In the genomic region with DNA sequence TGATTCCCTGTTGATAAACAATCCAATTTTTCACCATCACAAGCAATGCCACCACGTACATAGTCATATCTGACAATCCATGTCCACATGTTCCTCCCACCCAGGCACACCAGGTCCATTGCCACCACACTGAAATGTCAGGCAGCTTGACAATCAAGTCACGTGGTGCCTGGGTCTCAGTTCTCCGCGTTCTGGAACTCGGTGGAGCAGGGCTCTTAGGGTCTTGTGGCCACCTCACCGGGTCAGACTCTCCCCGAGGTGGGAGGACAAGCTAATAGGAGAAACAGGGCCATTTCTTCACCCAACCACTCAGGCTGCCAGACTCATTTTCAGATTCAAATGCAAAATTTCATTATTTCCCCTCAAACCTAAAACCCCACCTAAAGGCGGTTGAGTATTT, we compare ENCODE assay signal across 10 cellular contexts.
DNase-seq lines count a peak whose midpoint lies in the region; ATAC-seq, FAIRE-seq and TF ChIP-seq lines count a peak whose summit lies in the region.
"Had no signal": no experiment of that assay in that cellular context is flagged by ENCODE, and none has a peak within 500 bp of the region (broad histone marks: within the 10 kb centered on the region; RNA-seq: fewer than 3 reads in every experiment).

No MANE protein-coding gene starts in this region.

- no peak for TF ChIP-seq POLR2A in K562 (conservative IDR thresholded peaks at IDR 0.05)

- H3K4me2 ChIP-seq in K562 (ENCODE audit: insufficient read depth, low read length) = 0 out of 2 replicates have a peak overlapping the region, but pooled peaks have one; percentile 34
- H3K4me2 ChIP-seq: BLaER1 had no signal

- no peak for TF ChIP-seq RAD21 in K562 (CRISPR knock-in tag; conservative IDR thresholded peaks at IDR 0.05 in 1 of 2, IDR thresholded peaks at IDR 0.05 in 1 of 2)

- no TSS peak for BruUV-seq in K562 (replicated peaks; lab: Mats Ljungman, UMichigan)

- no peak for TF ChIP-seq EP300 in K562 (IDR thresholded peaks at IDR 0.05; ENCODE audit: low read length)

- intact Hi-C loops in K562 (cut with micrococcal nuclease) (no loop called here), sciatic nerve (cut with DNase I) (no loop called here)

- peak overlapping the region; percentile 87 for H2AFZ ChIP-seq in K562 (ENCODE audit: low read depth, low read length)

- POLR2A ChIA-PET in K562 (lab: Yijun Ruan, JAX) (interaction anchor here (0.9 kb wide), 1 partner anchor 21 kb away, joined by 3 read pairs; no protein-coding TSS in a partner anchor), GM10248 (lab: Yijun Ruan, JAX) (no interaction called here)

- WGBS in K562 (ENCODE audit: insufficient coverage, low coverage, missing lambda C conversion rate) = 17% methylated on average over 6 of the region's 8 CpGs

- H3K4me1 ChIP-seq in ES-I3 (ENCODE audit: insufficient read depth, low read length) (no peaks in the 10 kb centered on the region; the same call in 1 of the 2 replicates), K562 (replicated peaks in 1 of 2; ENCODE audit: control insufficient read depth in 2 of 2, insufficient read depth in 2 of 2, low read length in 2 of 2) (peaks cover 2 to 8% of the 10 kb centered on the region in 2 experiments; a peak in 2 of 5 replicates)
- H3K4me1 ChIP-seq: BLaER1 had no signal

- FAIRE-seq in K562 (lab: Jason Lieb, UNC) = no peak

- H4K20me1 ChIP-seq in K562 (replicated peaks; ENCODE audit: control insufficient read depth, insufficient read depth, low read length) = no peaks in the 10 kb centered on the region
- H4K20me1 ChIP-seq: BLaER1 had no signal

- ATAC-seq in K562 (no peak), sciatic nerve (peak; percentile 8), HG03108 (IDR thresholded peaks at IDR 0.05; ENCODE audit: unreplicated experiment) (no peak)

- H3K27me3 ChIP-seq in K562 (ENCODE audit: control insufficient read depth in 2 of 2, insufficient read depth in 2 of 2, low read length in 2 of 2) (peaks cover 0 to 9% of the 10 kb centered on the region in 2 experiments; a peak in 1 of 5 replicates), layer of hippocampus (ENCODE audit: control insufficient read depth, insufficient read depth, low read length) (no peaks in the 10 kb centered on the region)
- H3K27me3 ChIP-seq: BLaER1 had no signal

- in situ Hi-C loops in K562 (cut with MboI) = no loop called here

- H3K4me3 ChIP-seq in K562 = peak overlapping the region; percentile 17; the same call in 1 of the 2 replicates
- H3K4me3 ChIP-seq: BLaER1, SK-N-MC had no signal

- no peak for DNase-seq in K562 (ENCODE audit: extremely low read depth in 1 of 4, low spot score in 3 of 4)
- DNase-seq in sciatic nerve (ENCODE audit: low spot score) = peak; percentile 58
- DNase-seq in stimulated activated CD4-positive, alpha-beta T cell treated with anti-CD3 and anti-CD28 coated beads, Interleukin-12 subunit alpha, Interleukin-12 subunit beta, amount 100 ng/mL, for 4 hours = no peak
- no peak for DNase-seq in GM10248 (ENCODE audit: extremely low spot score)
- DNase-seq in activated CD4-positive, alpha-beta T cell treated with anti-CD3 and anti-CD28 coated beads for 1 hour = no peak

- H3K27ac ChIP-seq in K562 (ENCODE audit: extremely low read depth, low read depth, low read length) (no peak overlapping the region), layer of hippocampus (ENCODE audit: low read depth, low read length) (peak overlapping the region; percentile 91)
- H3K27ac ChIP-seq: BLaER1, SK-N-MC had no signal

- CTCF ChIA-PET in K562 (lab: Yijun Ruan, JAX; ENCODE audit: low intra/inter-chr PET ratio) = no interaction called here
- CTCF ChIA-PET in GM10248 (lab: Yijun Ruan, JAX) = no interaction called here

- TF ChIP-seq CTCF in K562 (IDR thresholded peaks at IDR 0.05 in 2 of 3, conservative IDR thresholded peaks at IDR 0.05 in 1 of 3; ENCODE audit: insufficient read depth in 2 of 3, low read depth in 1 of 3, low read length in 3 of 3) = no peak
- no peak for TF ChIP-seq CTCF in GM10248 (IDR thresholded peaks at IDR 0.05; ENCODE audit: control extremely low read depth, extremely low read depth, low read depth, missing control alignments)

- no peaks in the 10 kb centered on the region for H3K9me3 ChIP-seq in ES-I3 (ENCODE audit: control insufficient read depth, insufficient read depth, low read length)
- H3K9me3 ChIP-seq in K562 (replicated peaks; ENCODE audit: control insufficient read depth, insufficient read depth, low read depth, low read length) = no peaks in the 10 kb centered on the region

- H3K79me2 ChIP-seq in K562 (ENCODE audit: control insufficient read depth, insufficient read depth, low read length) = no peaks in the 10 kb centered on the region

- H3K9ac ChIP-seq in ES-I3 (ENCODE audit: low read depth, low read length) (peak overlapping the region; percentile 52), K562 (ENCODE audit: insufficient read depth in 1 of 2, low read depth in 2 of 2, low read length in 2 of 2) (no peak overlapping the region; a peak in 1 of 4 replicates)
- H3K9ac ChIP-seq: BLaER1 had no signal

- H3K36me3 ChIP-seq in ES-I3 (ENCODE audit: insufficient read depth, low read length) = no peaks in the 10 kb centered on the region
- no peaks in the 10 kb centered on the region for H3K36me3 ChIP-seq in K562 (ENCODE audit: control insufficient read depth, insufficient read depth, low read length)
- H3K36me3 ChIP-seq: BLaER1 had no signal

- H3K9me1 ChIP-seq in K562 (ENCODE audit: control insufficient read depth, insufficient read depth, low read length) = no peaks in the 10 kb centered on the region

TF ChIP-seq in K562, 482 proteins besides CTCF, POLR2A, EP300 and RAD21 (continues in another document):
- TF ChIP-seq CBFA2T2 (conservative IDR thresholded peaks at IDR 0.05) = no peak
- peak; percentile 39; the same call in 1 of the 2 replicates for TF ChIP-seq RAD51 (IDR thresholded peaks at IDR 0.05; ENCODE audit: borderline replicate concordance, low read depth)
- TF ChIP-seq, protein P1, sequence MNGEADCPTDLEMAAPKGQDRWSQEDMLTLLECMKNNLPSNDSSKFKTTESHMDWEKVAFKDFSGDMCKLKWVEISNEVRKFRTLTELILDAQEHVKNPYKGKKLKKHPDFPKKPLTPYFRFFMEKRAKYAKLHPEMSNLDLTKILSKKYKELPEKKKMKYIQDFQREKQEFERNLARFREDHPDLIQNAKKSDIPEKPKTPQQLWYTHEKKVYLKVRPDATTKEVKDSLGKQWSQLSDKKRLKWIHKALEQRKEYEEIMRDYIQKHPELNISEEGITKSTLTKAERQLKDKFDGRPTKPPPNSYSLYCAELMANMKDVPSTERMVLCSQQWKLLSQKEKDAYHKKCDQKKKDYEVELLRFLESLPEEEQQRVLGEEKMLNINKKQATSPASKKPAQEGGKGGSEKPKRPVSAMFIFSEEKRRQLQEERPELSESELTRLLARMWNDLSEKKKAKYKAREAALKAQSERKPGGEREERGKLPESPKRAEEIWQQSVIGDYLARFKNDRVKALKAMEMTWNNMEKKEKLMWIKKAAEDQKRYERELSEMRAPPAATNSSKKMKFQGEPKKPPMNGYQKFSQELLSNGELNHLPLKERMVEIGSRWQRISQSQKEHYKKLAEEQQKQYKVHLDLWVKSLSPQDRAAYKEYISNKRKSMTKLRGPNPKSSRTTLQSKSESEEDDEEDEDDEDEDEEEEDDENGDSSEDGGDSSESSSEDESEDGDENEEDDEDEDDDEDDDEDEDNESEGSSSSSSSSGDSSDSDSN (IDR thresholded peaks at IDR 0.05; ENCODE audit: borderline replicate concordance in 1 of 2, low read depth in 2 of 2, low read length in 2 of 2) = no peak
- TF ChIP-seq RBM17 (IDR thresholded peaks at IDR 0.05; ENCODE audit: borderline replicate concordance, low read depth, low read length) = no peak
- no peak for TF ChIP-seq NCOA1 (IDR thresholded peaks at IDR 0.05; ENCODE audit: low read depth)
- TF ChIP-seq DDX20 (tag; IDR thresholded peaks at IDR 0.05; ENCODE audit: low read depth) = no peak
- TF ChIP-seq BCOR (IDR thresholded peaks at IDR 0.05) = no peak
- TF ChIP-seq KDM4B (IDR thresholded peaks at IDR 0.05; ENCODE audit: borderline replicate concordance in 2 of 2, low read depth in 1 of 2) = no peak
- TF ChIP-seq, protein P2, sequence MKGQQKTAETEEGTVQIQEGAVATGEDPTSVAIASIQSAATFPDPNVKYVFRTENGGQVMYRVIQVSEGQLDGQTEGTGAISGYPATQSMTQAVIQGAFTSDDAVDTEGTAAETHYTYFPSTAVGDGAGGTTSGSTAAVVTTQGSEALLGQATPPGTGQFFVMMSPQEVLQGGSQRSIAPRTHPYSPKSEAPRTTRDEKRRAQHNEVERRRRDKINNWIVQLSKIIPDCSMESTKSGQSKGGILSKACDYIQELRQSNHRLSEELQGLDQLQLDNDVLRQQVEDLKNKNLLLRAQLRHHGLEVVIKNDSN (CRISPR knock-in tag; IDR thresholded peaks at IDR 0.05) = peak; percentile 23; the same call in 1 of the 2 replicates
- TF ChIP-seq, protein P3, sequence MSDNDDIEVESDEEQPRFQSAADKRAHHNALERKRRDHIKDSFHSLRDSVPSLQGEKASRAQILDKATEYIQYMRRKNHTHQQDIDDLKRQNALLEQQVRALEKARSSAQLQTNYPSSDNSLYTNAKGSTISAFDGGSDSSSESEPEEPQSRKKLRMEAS (CRISPR knock-in tag; IDR thresholded peaks at IDR 0.05) = no peak
- TF ChIP-seq, protein P4, sequence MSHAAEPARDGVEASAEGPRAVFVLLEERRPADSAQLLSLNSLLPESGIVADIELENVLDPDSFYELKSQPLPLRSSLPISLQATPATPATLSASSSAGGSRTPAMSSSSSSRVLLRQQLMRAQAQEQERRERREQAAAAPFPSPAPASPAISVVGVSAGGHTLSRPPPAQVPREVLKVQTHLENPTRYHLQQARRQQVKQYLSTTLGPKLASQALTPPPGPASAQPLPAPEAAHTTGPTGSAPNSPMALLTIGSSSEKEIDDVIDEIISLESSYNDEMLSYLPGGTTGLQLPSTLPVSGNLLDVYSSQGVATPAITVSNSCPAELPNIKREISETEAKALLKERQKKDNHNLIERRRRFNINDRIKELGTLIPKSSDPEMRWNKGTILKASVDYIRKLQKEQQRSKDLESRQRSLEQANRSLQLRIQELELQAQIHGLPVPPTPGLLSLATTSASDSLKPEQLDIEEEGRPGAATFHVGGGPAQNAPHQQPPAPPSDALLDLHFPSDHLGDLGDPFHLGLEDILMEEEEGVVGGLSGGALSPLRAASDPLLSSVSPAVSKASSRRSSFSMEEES (CRISPR knock-in tag; IDR thresholded peaks at IDR 0.05) = peak; percentile 29; the same call in 1 of the 2 replicates
- no peak for TF ChIP-seq CHD4 (IDR thresholded peaks at IDR 0.05; ENCODE audit: insufficient read depth, insufficient replicate concordance, low read depth, low read length, poor library complexity, severe bottlenecking)
- no peak for TF ChIP-seq PML (IDR thresholded peaks at IDR 0.05; ENCODE audit: low read length)
